ENCODE assay signal across 18 cellular contexts in genomic region chr17:10673318-10673717, GRCh38. TPM values are rescaled to one million over a fixed set of nuclear protein-coding genes. Genes with fewer than 3 reads are reported as not detected.
DNase-seq lines count a peak whose midpoint lies in the region; TF ChIP-seq lines count a peak whose summit lies in the region.
"Had no signal": no experiment of that assay in that cellular context is flagged by ENCODE, and none has a peak within 500 bp of the region (broad histone marks: within the 10 kb centered on the region; RNA-seq: fewer than 3 reads in every experiment).

No MANE protein-coding gene starts in this region.

- no peaks in the 10 kb centered on the region for H3K4me1 ChIP-seq in neuronal stem cell (ENCODE audit: control insufficient read depth in 2 of 2, insufficient read depth in 1 of 2, low read depth in 1 of 2, low read length in 2 of 2)
- peaks cover 0 to 20% (median 0%) of the 10 kb centered on the region in 4 donors for H3K4me1 ChIP-seq in tibial artery
- no peaks in the 10 kb centered on the region for H3K4me1 ChIP-seq in esophagus squamous epithelium
- peaks cover 6% of the 10 kb centered on the region for H3K4me1 ChIP-seq in osteoblast (ENCODE audit: insufficient read depth, low read length)
- H3K4me1 ChIP-seq: BE2C had no signal

- peaks cover 3% of the 10 kb centered on the region for H3K79me1 ChIP-seq in neuronal stem cell (ENCODE audit: low read depth, low read length)

- peak; percentile 76 for DNase-seq in amniotic epithelial cell (ENCODE audit: low read depth)
- peak; percentile 77 for DNase-seq in islet precursor cell
- DNase-seq in neuronal stem cell (ENCODE audit: low spot score) = no peak
- no peak for DNase-seq in tibial artery
- no peak for DNase-seq in esophagus squamous epithelium (lab: John Stamatoyannopoulos, UW)
- DNase-seq in Kasumi-1 (lab: John Stamatoyannopoulos, UW) = no peak
- DNase-seq in osteoblast (ENCODE audit: insufficient read length, low spot score, missing footprints) = no peak
- DNase-seq: BE2C; EL; MM.1S; NCI-H1048; NCI-H1417 treated with DMSO at 0.1 percent for 48 hours; NCI-H187; NCI-H2227 treated with DMSO at 0.1 percent for 48 hours; NCI-H510A; NCI-H748 treated with DMSO at 0.1 percent for 48 hours; NK-92 treated with Interleukin-12 subunit alpha and Interleukin-12 subunit beta, amount 100 ng/mL, for 24 hours; SIG-M5 had no signal

- H3K4ac ChIP-seq in neuronal stem cell (ENCODE audit: low read length) = no peak overlapping the region

- WGBS in neuronal stem cell (ENCODE audit: extremely low coverage in 2 of 2, insufficient read length in 2 of 2, insufficient replicate concordance in 1 of 2), 2 donors = no CpG with 5 or more reads among the region's 11 CpGs
- WGBS in esophagus squamous epithelium, 2 donors = 89 to 92% methylated on average over 10 to 11 of the region's 11 CpGs

- peaks cover 0 to 3% of the 10 kb centered on the region in 2 donors for H3K9me3 ChIP-seq in neuronal stem cell (replicated peaks in 1 of 2; ENCODE audit: control insufficient read depth in 2 of 2, insufficient read depth in 1 of 2, low read depth in 1 of 2, low read length in 2 of 2)
- no peaks in the 10 kb centered on the region for H3K9me3 ChIP-seq in tibial artery
- no peaks in the 10 kb centered on the region for H3K9me3 ChIP-seq in esophagus squamous epithelium
- no peaks in the 10 kb centered on the region for H3K9me3 ChIP-seq in osteoblast (ENCODE audit: low read depth, low read length)
- H3K9me3 ChIP-seq: BE2C had no signal

- H3K36me3 ChIP-seq in neuronal stem cell (replicated peaks in 1 of 2; ENCODE audit: control insufficient read depth in 2 of 2, insufficient read depth in 2 of 2, low read length in 2 of 2) (peaks cover 13 to 38% of the 10 kb centered on the region in 2 donors), tibial artery (peaks cover 26 to 39% (median 30%) of the 10 kb centered on the region in 3 donors), esophagus squamous epithelium (peaks cover 0 to 47% (median 6%) of the 10 kb centered on the region in 3 donors), osteoblast (ENCODE audit: insufficient read depth, low read length) (peaks cover 17% of the 10 kb centered on the region)
- H3K36me3 ChIP-seq: BE2C had no signal

- H3K4me2 ChIP-seq in neuronal stem cell (ENCODE audit: insufficient read depth, low read length, poor library complexity, severe bottlenecking) (peak overlapping the region; percentile 11), osteoblast (ENCODE audit: insufficient read depth, low read length) (no peak overlapping the region)

- H2AK5ac ChIP-seq in neuronal stem cell (ENCODE audit: low read depth, low read length) = no peak overlapping the region

- no peak overlapping the region for H2BK120ac ChIP-seq in neuronal stem cell (ENCODE audit: low read depth, low read length)

- H2BK12ac ChIP-seq in neuronal stem cell (ENCODE audit: low read length) = no peak overlapping the region

- no peak overlapping the region for H3K23ac ChIP-seq in neuronal stem cell (ENCODE audit: low read depth, low read length, poor library complexity)

- no peak for TF ChIP-seq CTCF in tibial artery (IDR thresholded peaks at IDR 0.05)
- no peak for TF ChIP-seq CTCF in esophagus squamous epithelium (IDR thresholded peaks at IDR 0.05)
- no peak for TF ChIP-seq CTCF in osteoblast (IDR thresholded peaks at IDR 0.05; ENCODE audit: extremely low read depth, low read depth, low read length)

- TF ChIP-seq POLR2A in esophagus squamous epithelium (IDR thresholded peaks at IDR 0.05) = no peak

- H4K8ac ChIP-seq in neuronal stem cell (ENCODE audit: low read depth, low read length) = no peak overlapping the region

- no peak overlapping the region for H3K4me3 ChIP-seq in neuronal stem cell (ENCODE audit: low read length in 2 of 2)
- H3K4me3 ChIP-seq in tibial artery = no peak overlapping the region
- H3K4me3 ChIP-seq in esophagus squamous epithelium = no peak overlapping the region
- H3K4me3 ChIP-seq in osteoblast (ENCODE audit: insufficient read depth, low read length) = no peak overlapping the region

- H2AFZ ChIP-seq in neuronal stem cell (ENCODE audit: low read length) (no peak overlapping the region), osteoblast (ENCODE audit: low read length) (no peak overlapping the region)

- no peak overlapping the region for H3K18ac ChIP-seq in neuronal stem cell (ENCODE audit: low read length)

- H3K79me2 ChIP-seq in osteoblast (ENCODE audit: insufficient read depth, low read length) = no peaks in the 10 kb centered on the region

- H3K27ac ChIP-seq in neuronal stem cell (replicated peaks; ENCODE audit: low read length) (peak overlapping the region; percentile 1), tibial artery (peak overlapping the region; percentile 6 to 37), esophagus squamous epithelium (no peak overlapping the region), osteoblast (ENCODE audit: low read depth, low read length) (no peak overlapping the region)

- H4K20me1 ChIP-seq in osteoblast (ENCODE audit: insufficient read depth, low read length) = no peaks in the 10 kb centered on the region

- no peak overlapping the region for H3K14ac ChIP-seq in neuronal stem cell (ENCODE audit: low read length)

- no peak overlapping the region for H2BK5ac ChIP-seq in neuronal stem cell (ENCODE audit: low read length)

- intact Hi-C loops in tibial artery (cut with DNase I; ENCODE audit: low total_unique reads) (no loop called here), esophagus squamous epithelium (cut with DNase I) (no loop called here)

- H3K9ac ChIP-seq in neuronal stem cell (ENCODE audit: low read depth, low read length, poor library complexity) = peak overlapping the region; percentile 60

- no peaks in the 10 kb centered on the region for H3K27me3 ChIP-seq in neuronal stem cell (ENCODE audit: control insufficient read depth in 3 of 3, insufficient read depth in 3 of 3, low read depth in 1 of 3, low read length in 3 of 3)
- no peaks in the 10 kb centered on the region for H3K27me3 ChIP-seq in tibial artery
- H3K27me3 ChIP-seq in esophagus squamous epithelium = no peaks in the 10 kb centered on the region
- no peaks in the 10 kb centered on the region for H3K27me3 ChIP-seq in osteoblast (ENCODE audit: insufficient read depth, low read length)
- H3K27me3 ChIP-seq: BE2C had no signal

- H2BK15ac ChIP-seq in neuronal stem cell (ENCODE audit: low read length) = no peak overlapping the region

- no peak overlapping the region for H4K91ac ChIP-seq in neuronal stem cell (ENCODE audit: low read depth, low read length, poor library complexity)

RNA-seq across cellular contexts. Expression of gene MYH3, which starts 16.2 kb away (rescaled TPM):
- polyA plus RNA-seq in neuronal stem cell (2013, experiment 1 of 2) = 0.66 TPM
- 0.54 TPM for polyA plus RNA-seq in neuronal stem cell (2013, experiment 2 of 2)
- 1 to 10 TPM in 2 of 4 donors, under 1 TPM in 1, not detected in 1; 0.64 to 1.6 (median 1.5) TPM for total RNA-seq in esophagus squamous epithelium
- 0.88 and 1.8 TPM in 2 replicates for total RNA-seq in osteoblast

RNA-seq across cellular contexts. Expression of gene SCO1, which starts 24.0 kb away (rescaled TPM):
- 15.6 TPM for polyA plus RNA-seq in neuronal stem cell (2013, experiment 1 of 2)
- 14.9 TPM for polyA plus RNA-seq in neuronal stem cell (2013, experiment 2 of 2)
- total RNA-seq in esophagus squamous epithelium = 10 to 100 TPM; 15.4 to 25.6 (median 20.3) TPM
- total RNA-seq in osteoblast = 16.5 and 18.8 TPM in 2 replicates

RNA-seq across cellular contexts. Expression of gene ADPRM, which starts 24.1 kb away (rescaled TPM):
- 8.3 TPM for polyA plus RNA-seq in neuronal stem cell (2013, experiment 1 of 2)
- 8.5 TPM for polyA plus RNA-seq in neuronal stem cell (2013, experiment 2 of 2)
- 10 to 100 TPM in 1 of 4 donors, 1 to 10 TPM in 3; 3.3 to 11.8 (median 4.4) TPM for total RNA-seq in esophagus squamous epithelium
- 17.4 and 22.1 TPM in 2 replicates for total RNA-seq in osteoblast

RNA-seq across cellular contexts. Expression of gene TMEM220, which starts 56.5 kb away (rescaled TPM):
- 0.53 TPM for polyA plus RNA-seq in neuronal stem cell (2013, experiment 1 of 2)
- polyA plus RNA-seq in neuronal stem cell (2013, experiment 2 of 2) = 0.69 TPM
- 1 to 10 TPM; 1.4 to 9.5 (median 6.3) TPM for total RNA-seq in esophagus squamous epithelium
- 3.2 and 3.3 TPM in 2 replicates for total RNA-seq in osteoblast

Comparison
In these comparisons a context has a peak if more than half of its experiments do, and no peak if none do; other contexts are left out.
1. DNase-seq: peak in amniotic epithelial cell (single experiment) and islet precursor cell (single experiment); none in neuronal stem cell (single experiment), tibial artery (0 of 2), esophagus squamous epithelium (single experiment), Kasumi-1 (0 of 2) and osteoblast (single experiment).
2. H3K27ac ChIP-seq: peak in neuronal stem cell (single experiment) and tibial artery (2 of 2); none in esophagus squamous epithelium (0 of 4) and osteoblast (single experiment).